Comparison of ENCODE assay signal across 27 cellular contexts in the genomic region with DNA sequence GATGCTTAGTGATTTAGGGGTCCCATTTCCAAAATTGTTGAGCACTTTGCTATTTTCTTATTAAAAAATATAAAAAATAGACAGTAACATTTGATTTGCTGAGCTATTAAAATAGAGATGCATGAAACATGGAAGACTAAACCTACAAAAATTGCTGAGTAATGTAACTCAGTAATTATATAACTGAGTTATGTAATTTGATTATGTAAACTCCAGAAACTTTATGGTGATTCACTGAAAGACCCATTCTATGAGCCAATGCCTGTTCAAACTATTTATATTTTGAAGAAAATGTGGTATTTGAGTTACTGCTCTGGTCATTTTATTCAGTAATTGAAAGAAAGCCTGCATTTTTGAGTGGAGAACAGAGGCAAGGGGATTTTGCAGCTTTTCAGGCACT.
DNase-seq lines count a peak whose midpoint lies in the region; ATAC-seq, FAIRE-seq and TF ChIP-seq lines count a peak whose summit lies in the region.
"Had no signal": no experiment of that assay in that cellular context is flagged by ENCODE, and none has a peak within 500 bp of the region (broad histone marks: within the 10 kb centered on the region; RNA-seq: fewer than 3 reads in every experiment).

No MANE protein-coding gene starts in this region.

- no peak overlapping the region for H3K4me3 ChIP-seq in A549
- H3K4me3 ChIP-seq in esophagus muscularis mucosa: no peak overlapping the region
- H3K4me3 ChIP-seq: GM23248 had no signal

- H3K4me1 Mint-ChIP-seq in WTC11: peaks cover 3% of the 10 kb centered on the region; the same call in 1 of the 2 replicates
- H3K4me1 Mint-ChIP-seq: T-cell had no signal

- H3K4me1 ChIP-seq in A549: no peaks in the 10 kb centered on the region
- H3K4me1 ChIP-seq in esophagus muscularis mucosa: no peaks in the 10 kb centered on the region
- H3K4me1 ChIP-seq: Caco-2 had no signal

- TF ChIP-seq RAD21 in A549 (conservative IDR thresholded peaks at IDR 0.05 in 1 of 2, IDR thresholded peaks at IDR 0.05 in 1 of 2): no peak

- no peak for ATAC-seq in A549
- no peak for ATAC-seq in WTC11
- ATAC-seq in GM18873 (IDR thresholded peaks at IDR 0.05; ENCODE audit: low FRiP score, unreplicated experiment): no peak
- ATAC-seq: CD8-positive, alpha-beta T cell; Panc1; T-cell had no signal

- no peak for TF ChIP-seq CTCF in A549 (IDR thresholded peaks at IDR 0.05)
- no peak for TF ChIP-seq CTCF in WTC11 (IDR thresholded peaks at IDR 0.05)
- TF ChIP-seq CTCF in esophagus muscularis mucosa (IDR thresholded peaks at IDR 0.05): no peak

- no peaks in the 10 kb centered on the region for H3K36me3 Mint-ChIP-seq in WTC11
- H3K36me3 Mint-ChIP-seq: CD8-positive, alpha-beta T cell; T-cell had no signal

- H3K36me3 ChIP-seq in esophagus muscularis mucosa: no peaks in the 10 kb centered on the region

- no peaks in the 10 kb centered on the region for H3K9me3 Mint-ChIP-seq in WTC11

- TF ChIP-seq POLR2A in A549 (IDR thresholded peaks at IDR 0.05; ENCODE audit: low read length) (no peak), esophagus muscularis mucosa (IDR thresholded peaks at IDR 0.05; ENCODE audit: low read depth) (no peak)

- CTCF ChIA-PET in A549 (lab: Yijun Ruan, JAX) (no interaction called here), WTC11 (lab: Charles Lee) (no interaction called here)

- H3K27me3 ChIP-seq in esophagus muscularis mucosa: no peaks in the 10 kb centered on the region

- H3K27me3 Mint-ChIP-seq in WTC11 (ENCODE audit: low read depth): no peaks in the 10 kb centered on the region
- H3K27me3 Mint-ChIP-seq: T-cell had no signal

- 0 out of 2 replicates have a peak overlapping the region, but pooled peaks have one; percentile 32 for H3K27ac Mint-ChIP-seq in WTC11
- H3K27ac Mint-ChIP-seq: CD8-positive, alpha-beta T cell; T-cell had no signal

- H3K9me3 ChIP-seq in A549: no peaks in the 10 kb centered on the region
- no peaks in the 10 kb centered on the region for H3K9me3 ChIP-seq in esophagus muscularis mucosa
- H3K9me3 ChIP-seq: Caco-2 had no signal

- intact Hi-C loops in esophagus muscularis mucosa (cut with DNase I): no loop called here

- TF ChIP-seq EP300 in A549 (IDR thresholded peaks at IDR 0.05) (no peak), esophagus muscularis mucosa (IDR thresholded peaks at IDR 0.05) (no peak)

- FAIRE-seq in A549 (lab: Jason Lieb, UNC): no peak
- FAIRE-seq: A204.1, GM12892, GM19239 had no signal

- no peak overlapping the region for H3K4me3 Mint-ChIP-seq in WTC11
- H3K4me3 Mint-ChIP-seq: CD8-positive, alpha-beta T cell; T-cell had no signal

- POLR2A ChIA-PET in A549 (lab: Yijun Ruan, JAX) (no interaction called here), WTC11 (lab: Charles Lee) (no interaction called here)

- no peak overlapping the region for H3K27ac ChIP-seq in A549
- H3K27ac ChIP-seq in esophagus muscularis mucosa (replicated peaks in 1 of 4): no peak overlapping the region
- H3K27ac ChIP-seq: GM23248, KMS-11, RWPE1 had no signal

- DNase-seq in A549 (ENCODE audit: low read depth in 1 of 2, low spot score in 1 of 2) (no peak), GM03348 (ENCODE audit: low spot score) (peak; percentile 8), NOMO-1 treated with DMSO at 0.1 percent for 48 hours (lab: John Stamatoyannopoulos, UW; ENCODE audit: unreplicated experiment) (peak; percentile 79), WTC11 (ENCODE audit: low spot score) (no peak), esophagus muscularis mucosa (ENCODE audit: extremely low spot score) (no peak), activated gamma-delta T cell treated with Interleukin-2 at 50 U/mL for 16 hours (no peak), cerebellar nuclear complex (lab: John Stamatoyannopoulos, UW) (no peak)
- DNase-seq: C1 segment of cervical spinal cord; Caco-2; CD8-positive, alpha-beta T cell; GDM1; GM23248; H7; NCI-H1092 treated with DMSO at 0.1 percent for 48 hours; NCI-H1436; NCI-H187 treated with DMSO at 0.1 percent for 48 hours; NCI-H524; NCI-H774; SHP77 treated with DMSO at 0.1 percent for 48 hours; T-cell had no signal

- no peak overlapping the region for H3K4me2 ChIP-seq in A549
- H3K4me2 ChIP-seq: KMS-11 had no signal

TF ChIP-seq in A549, 52 proteins besides CTCF, POLR2A, EP300 and RAD21:
- TF ChIP-seq ZC3H11A (IDR thresholded peaks at IDR 0.05) (no peak), NPAS2 (CRISPR knock-in tag; IDR thresholded peaks at IDR 0.05; ENCODE audit: borderline replicate concordance) (no peak), MAFK (IDR thresholded peaks at IDR 0.05; ENCODE audit: partially characterized antibody) (peak; percentile 36)
- TF ChIP-seq, protein P1, sequence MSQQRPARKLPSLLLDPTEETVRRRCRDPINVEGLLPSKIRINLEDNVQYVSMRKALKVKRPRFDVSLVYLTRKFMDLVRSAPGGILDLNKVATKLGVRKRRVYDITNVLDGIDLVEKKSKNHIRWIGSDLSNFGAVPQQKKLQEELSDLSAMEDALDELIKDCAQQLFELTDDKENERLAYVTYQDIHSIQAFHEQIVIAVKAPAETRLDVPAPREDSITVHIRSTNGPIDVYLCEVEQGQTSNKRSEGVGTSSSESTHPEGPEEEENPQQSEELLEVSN (IDR thresholded peaks at IDR 0.05; ENCODE audit: borderline replicate concordance, low read depth): no peak

TF ChIP-seq in WTC11, 78 proteins besides CTCF, POLR2A, EP300 and RAD21 (continues in another document):
- TF ChIP-seq GRHL2 (CRISPR knock-in tag; IDR thresholded peaks at IDR 0.05; ENCODE audit: insufficient replicate concordance, severe bottlenecking) (no peak), SMAD4 (CRISPR knock-in tag; IDR thresholded peaks at IDR 0.05) (no peak), FOXK1 (CRISPR knock-in tag; IDR thresholded peaks at IDR 0.05) (no peak), CREB1 (CRISPR knock-in tag; IDR thresholded peaks at IDR 0.05) (no peak), ZNF138 (CRISPR knock-in tag; conservative IDR thresholded peaks at IDR 0.05) (no peak)
- TF ChIP-seq, protein P2, sequence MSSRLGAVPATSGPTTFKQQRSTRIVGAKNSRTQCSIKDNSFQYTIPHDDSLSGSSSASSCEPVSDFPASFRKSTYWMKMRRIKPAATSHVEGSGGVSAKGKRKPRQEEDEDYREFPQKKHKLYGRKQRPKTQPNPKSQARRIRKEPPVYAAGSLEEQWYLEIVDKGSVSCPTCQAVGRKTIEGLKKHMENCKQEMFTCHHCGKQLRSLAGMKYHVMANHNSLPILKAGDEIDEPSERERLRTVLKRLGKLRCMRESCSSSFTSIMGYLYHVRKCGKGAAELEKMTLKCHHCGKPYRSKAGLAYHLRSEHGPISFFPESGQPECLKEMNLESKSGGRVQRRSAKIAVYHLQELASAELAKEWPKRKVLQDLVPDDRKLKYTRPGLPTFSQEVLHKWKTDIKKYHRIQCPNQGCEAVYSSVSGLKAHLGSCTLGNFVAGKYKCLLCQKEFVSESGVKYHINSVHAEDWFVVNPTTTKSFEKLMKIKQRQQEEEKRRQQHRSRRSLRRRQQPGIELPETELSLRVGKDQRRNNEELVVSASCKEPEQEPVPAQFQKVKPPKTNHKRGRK (CRISPR knock-in tag; IDR thresholded peaks at IDR 0.05; ENCODE audit: borderline replicate concordance): no peak
- TF ChIP-seq, protein P3, sequence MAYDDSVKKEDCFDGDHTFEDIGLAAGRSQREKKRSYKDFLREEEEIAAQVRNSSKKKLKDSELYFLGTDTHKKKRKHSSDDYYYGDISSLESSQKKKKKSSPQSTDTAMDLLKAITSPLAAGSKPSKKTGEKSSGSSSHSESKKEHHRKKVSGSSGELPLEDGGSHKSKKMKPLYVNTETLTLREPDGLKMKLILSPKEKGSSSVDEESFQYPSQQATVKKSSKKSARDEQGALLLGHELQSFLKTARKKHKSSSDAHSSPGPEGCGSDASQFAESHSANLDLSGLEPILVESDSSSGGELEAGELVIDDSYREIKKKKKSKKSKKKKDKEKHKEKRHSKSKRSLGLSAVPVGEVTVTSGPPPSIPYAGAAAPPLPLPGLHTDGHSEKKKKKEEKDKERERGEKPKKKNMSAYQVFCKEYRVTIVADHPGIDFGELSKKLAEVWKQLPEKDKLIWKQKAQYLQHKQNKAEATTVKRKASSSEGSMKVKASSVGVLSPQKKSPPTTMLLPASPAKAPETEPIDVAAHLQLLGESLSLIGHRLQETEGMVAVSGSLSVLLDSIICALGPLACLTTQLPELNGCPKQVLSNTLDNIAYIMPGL (CRISPR knock-in tag; IDR thresholded peaks at IDR 0.05): no peak
- TF ChIP-seq, protein P4, sequence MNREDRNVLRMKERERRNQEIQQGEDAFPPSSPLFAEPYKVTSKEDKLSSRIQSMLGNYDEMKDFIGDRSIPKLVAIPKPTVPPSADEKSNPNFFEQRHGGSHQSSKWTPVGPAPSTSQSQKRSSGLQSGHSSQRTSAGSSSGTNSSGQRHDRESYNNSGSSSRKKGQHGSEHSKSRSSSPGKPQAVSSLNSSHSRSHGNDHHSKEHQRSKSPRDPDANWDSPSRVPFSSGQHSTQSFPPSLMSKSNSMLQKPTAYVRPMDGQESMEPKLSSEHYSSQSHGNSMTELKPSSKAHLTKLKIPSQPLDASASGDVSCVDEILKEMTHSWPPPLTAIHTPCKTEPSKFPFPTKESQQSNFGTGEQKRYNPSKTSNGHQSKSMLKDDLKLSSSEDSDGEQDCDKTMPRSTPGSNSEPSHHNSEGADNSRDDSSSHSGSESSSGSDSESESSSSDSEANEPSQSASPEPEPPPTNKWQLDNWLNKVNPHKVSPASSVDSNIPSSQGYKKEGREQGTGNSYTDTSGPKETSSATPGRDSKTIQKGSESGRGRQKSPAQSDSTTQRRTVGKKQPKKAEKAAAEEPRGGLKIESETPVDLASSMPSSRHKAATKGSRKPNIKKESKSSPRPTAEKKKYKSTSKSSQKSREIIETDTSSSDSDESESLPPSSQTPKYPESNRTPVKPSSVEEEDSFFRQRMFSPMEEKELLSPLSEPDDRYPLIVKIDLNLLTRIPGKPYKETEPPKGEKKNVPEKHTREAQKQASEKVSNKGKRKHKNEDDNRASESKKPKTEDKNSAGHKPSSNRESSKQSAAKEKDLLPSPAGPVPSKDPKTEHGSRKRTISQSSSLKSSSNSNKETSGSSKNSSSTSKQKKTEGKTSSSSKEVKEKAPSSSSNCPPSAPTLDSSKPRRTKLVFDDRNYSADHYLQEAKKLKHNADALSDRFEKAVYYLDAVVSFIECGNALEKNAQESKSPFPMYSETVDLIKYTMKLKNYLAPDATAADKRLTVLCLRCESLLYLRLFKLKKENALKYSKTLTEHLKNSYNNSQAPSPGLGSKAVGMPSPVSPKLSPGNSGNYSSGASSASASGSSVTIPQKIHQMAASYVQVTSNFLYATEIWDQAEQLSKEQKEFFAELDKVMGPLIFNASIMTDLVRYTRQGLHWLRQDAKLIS (CRISPR knock-in tag; IDR thresholded peaks at IDR 0.05; ENCODE audit: borderline replicate concordance): no peak

Comparison
In these comparisons a context has a peak if more than half of its experiments do, and no peak if none do; other contexts are left out.
1. DNase-seq: peak in GM03348 (single experiment) and NOMO-1 treated with DMSO at 0.1 percent for 48 hours (single experiment); none in A549 (0 of 2), WTC11 (single experiment), esophagus muscularis mucosa (single experiment), activated gamma-delta T cell treated with Interleukin-2 at 50 U/mL for 16 hours (single experiment) and cerebellar nuclear complex (0 of 2).